14 cellular contexts compared by ENCODE assay signal in genomic region chr2:105791229-105791628, GRCh38. TPM values are rescaled to one million over a fixed set of nuclear protein-coding genes. Genes with fewer than 3 reads are reported as not detected.
DNase-seq lines count a peak whose midpoint lies in the region; ATAC-seq and TF ChIP-seq lines count a peak whose summit lies in the region.
"Had no signal": no experiment of that assay in that cellular context is flagged by ENCODE, and none has a peak within 500 bp of the region (broad histone marks: within the 10 kb centered on the region; RNA-seq: fewer than 3 reads in every experiment).

No MANE protein-coding gene starts in this region.

- no peak for TF ChIP-seq CTCF in activated B cell treated with CpG ODN at 0.5 μM for 24 hours (IDR thresholded peaks at IDR 0.05)
- no peak for TF ChIP-seq CTCF in fibroblast of lung (conservative IDR thresholded peaks at IDR 0.05 in 1 of 2, IDR thresholded peaks at IDR 0.05 in 1 of 2; ENCODE audit: low read depth in 1 of 2, low read length in 2 of 2)
- TF ChIP-seq CTCF in tibial artery (IDR thresholded peaks at IDR 0.05) = no peak

- H3K9me3 Mint-ChIP-seq in activated naive CD4-positive, alpha-beta T cell treated with anti-CD3 and anti-CD28 coated beads for 36 hours = no peaks in the 10 kb centered on the region
- H3K9me3 Mint-ChIP-seq in activated B cell treated with CpG ODN at 0.5 μM for 24 hours = no peaks in the 10 kb centered on the region

- H3K4me2 ChIP-seq in fibroblast of lung (ENCODE audit: extremely low read depth, insufficient read depth, low read length) = peak overlapping the region; percentile 41

- no peak for ATAC-seq in activated B cell treated with CpG ODN at 0.5 μM for 24 hours (ENCODE audit: low read depth)
- ATAC-seq in HG02970 (IDR thresholded peaks at IDR 0.05; ENCODE audit: low FRiP score, unreplicated experiment) = no peak

- H3K36me3 ChIP-seq in fibroblast of lung (ENCODE audit: control insufficient read depth, insufficient read depth, low read length) (no peaks in the 10 kb centered on the region), tibial artery (no peaks in the 10 kb centered on the region)

- peak overlapping the region; percentile 88 for H3K27ac Mint-ChIP-seq in activated naive CD4-positive, alpha-beta T cell treated with anti-CD3 and anti-CD28 coated beads for 36 hours
- peak overlapping the region; percentile 41 for H3K27ac Mint-ChIP-seq in activated B cell treated with CpG ODN at 0.5 μM for 24 hours

- POLR2A ChIA-PET in activated B cell treated with CpG ODN at 0.5 μM for 24 hours (lab: Charles Lee) = interaction anchor here (1.3 to 4.3 kb wide), 4 partner anchors 10 to 47 kb away, joined by 3 to 17 read pairs (median 8); no protein-coding TSS in a partner anchor

- peaks cover 13% of the 10 kb centered on the region for H3K36me3 Mint-ChIP-seq in activated naive CD4-positive, alpha-beta T cell treated with anti-CD3 and anti-CD28 coated beads for 36 hours (ENCODE audit: low read depth)
- H3K36me3 Mint-ChIP-seq in activated B cell treated with CpG ODN at 0.5 μM for 24 hours (ENCODE audit: low read depth) = peaks cover 12% of the 10 kb centered on the region

- no peak overlapping the region for H2AFZ ChIP-seq in fibroblast of lung (ENCODE audit: low read length)

- peaks cover 29% of the 10 kb centered on the region for H3K4me1 ChIP-seq in fibroblast of lung (ENCODE audit: control insufficient read depth, extremely low read depth, insufficient read depth, low read length)
- H3K4me1 ChIP-seq in tibial artery = peaks cover 0 to 82% (median 47%) of the 10 kb centered on the region in 4 donors

- CTCF ChIA-PET in activated naive CD4-positive, alpha-beta T cell treated with anti-CD3 and anti-CD28 coated beads for 36 hours (lab: Charles Lee) = no interaction called here
- CTCF ChIA-PET in activated B cell treated with CpG ODN at 0.5 μM for 24 hours (lab: Charles Lee) = no interaction called here

- H3K79me2 ChIP-seq in fibroblast of lung (ENCODE audit: control insufficient read depth, insufficient read depth, low read length) = peaks cover 25% of the 10 kb centered on the region

- no peaks in the 10 kb centered on the region for H4K20me1 ChIP-seq in fibroblast of lung (ENCODE audit: control insufficient read depth, extremely low read depth, insufficient read depth, low read length)

- H3K9ac ChIP-seq in fibroblast of lung (ENCODE audit: insufficient read depth, low read length) = no peak overlapping the region

- H3K4me3 Mint-ChIP-seq in activated naive CD4-positive, alpha-beta T cell treated with anti-CD3 and anti-CD28 coated beads for 36 hours = no peak overlapping the region
- H3K4me3 Mint-ChIP-seq in activated B cell treated with CpG ODN at 0.5 μM for 24 hours = peak overlapping the region; percentile 16

- no peak for DNase-seq in activated naive CD4-positive, alpha-beta T cell treated with anti-CD3 and anti-CD28 coated beads for 36 hours
- no peak for DNase-seq in activated naive CD4-positive, alpha-beta T cell (lab: John Stamatoyannopoulos, UW)
- DNase-seq in activated B cell treated with CpG ODN at 0.5 μM for 24 hours (no peak), fibroblast of lung (ENCODE audit: low read depth in 2 of 2) (no peak), tibial artery (no peak), NCI-H1930 (lab: John Stamatoyannopoulos, UW) (no peak), epidermal melanocyte (ENCODE audit: insufficient read length, low spot score) (no peak)
- DNase-seq: activated CD4-positive, alpha-beta T cell treated with anti-CD3 and anti-CD28 coated beads for 48 hours; amniotic stem cell; cortex of kidney; NCI-H2227 treated with DMSO at 0.1 percent for 48 hours; SW 1271 had no signal

- intact Hi-C loops in activated naive CD4-positive, alpha-beta T cell treated with anti-CD3 and anti-CD28 coated beads for 36 hours (cut with micrococcal nuclease) = loop anchor here (5.0 kb wide), 1 partner anchor 401 kb away; the partner anchor contains the start of gene UXS1
- intact Hi-C loops in activated B cell treated with CpG ODN at 0.5 μM for 24 hours (cut with micrococcal nuclease) (loop anchor here (10.0 kb wide), 1 partner anchor 456 kb away; the partner anchor contains the start of gene C2orf49), tibial artery (cut with DNase I; ENCODE audit: low total_unique reads) (no loop called here)

- H3K27me3 Mint-ChIP-seq in activated naive CD4-positive, alpha-beta T cell treated with anti-CD3 and anti-CD28 coated beads for 36 hours (ENCODE audit: low read depth) = no peaks in the 10 kb centered on the region
- no peaks in the 10 kb centered on the region for H3K27me3 Mint-ChIP-seq in activated B cell treated with CpG ODN at 0.5 μM for 24 hours

- H3K27me3 ChIP-seq in fibroblast of lung (ENCODE audit: control insufficient read depth, insufficient read depth, low read length) = no peaks in the 10 kb centered on the region
- H3K27me3 ChIP-seq in tibial artery = no peaks in the 10 kb centered on the region

- peak overlapping the region; percentile 61 for H3K27ac ChIP-seq in fibroblast of lung (ENCODE audit: insufficient read depth, low read length)
- H3K27ac ChIP-seq in tibial artery = peak overlapping the region; percentile 73 to 74

- H3K9me3 ChIP-seq in fibroblast of lung (ENCODE audit: control insufficient read depth, insufficient read depth, low read depth, low read length) = no peaks in the 10 kb centered on the region
- no peaks in the 10 kb centered on the region for H3K9me3 ChIP-seq in tibial artery

- H3K4me1 Mint-ChIP-seq in activated naive CD4-positive, alpha-beta T cell treated with anti-CD3 and anti-CD28 coated beads for 36 hours (ENCODE audit: low read depth) = peaks cover 93% of the 10 kb centered on the region
- H3K4me1 Mint-ChIP-seq in activated B cell treated with CpG ODN at 0.5 μM for 24 hours = peaks cover 94% of the 10 kb centered on the region

- H3K4me3 ChIP-seq in fibroblast of lung (replicated peaks in 1 of 4; ENCODE audit: control extremely low read depth in 1 of 4, insufficient read depth in 1 of 4, low read depth in 3 of 4, low read length in 4 of 4) = no peak overlapping the region
- H3K4me3 ChIP-seq in tibial artery = no peak overlapping the region
- H3K4me3 ChIP-seq: GM12878 had no signal

RNA-seq across cellular contexts. Expression of gene NCK2, which starts 46.5 kb away (rescaled TPM):
- 100 to 1,000 TPM; 106 to 113 TPM for total RNA-seq in activated naive CD4-positive, alpha-beta T cell treated with anti-CD3 and anti-CD28 coated beads for 36 hours
- total RNA-seq in activated B cell treated with CpG ODN at 0.5 μM for 24 hours = 52.9 and 53.4 TPM in 2 replicates
- total RNA-seq in fibroblast of lung = 25.4 and 30.8 TPM in 2 replicates
- 20.3 and 51.3 TPM in 2 replicates for polyA plus RNA-seq in fibroblast of lung
- polyA plus RNA-seq in fibroblast of lung (2012) = 17.1 and 39.3 TPM in 2 replicates
- 2.0 and 52.0 TPM in 2 replicates for polyA minus RNA-seq in fibroblast of lung (ENCODE audit: low replicate concordance)
